ENCODE assay signal across 7 cellular contexts in the genomic region with DNA sequence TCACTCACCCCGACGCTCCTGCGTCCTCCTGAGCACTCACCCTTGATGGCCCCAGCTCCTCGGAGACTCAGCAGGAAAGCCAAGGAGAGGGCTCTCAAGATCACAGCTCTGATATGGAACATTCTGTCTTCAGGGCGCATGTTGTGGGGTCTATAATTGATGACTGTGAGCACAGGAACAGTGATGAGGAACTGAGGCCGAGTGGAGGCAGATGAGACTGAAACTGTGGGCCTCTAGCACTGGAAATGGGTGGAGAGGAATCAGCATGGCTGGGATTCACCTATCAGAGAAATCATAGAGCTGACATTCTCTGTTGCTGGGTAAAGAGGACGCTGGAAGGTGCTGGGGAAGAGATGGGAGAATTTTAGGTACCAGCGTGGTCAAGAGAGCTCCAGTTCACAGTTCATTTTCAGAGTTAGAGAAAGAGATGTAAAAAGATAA. TPM values are rescaled to one million over a fixed set of nuclear protein-coding genes. Genes with fewer than 3 reads are reported as not detected.
A peak's percentile ranks its signal among the peaks of the same experiment; 100 is the strongest.
DNase-seq lines count a peak whose midpoint lies in the region; ATAC-seq and TF ChIP-seq lines count a peak whose summit lies in the region.

A gene (minus strand): TSS at position 219 of the 441 bp plus-strand sequence.

- peaks cover 12% of the 10 kb centered on the region for H3K36me3 Mint-ChIP-seq in activated T-helper 1 cell treated with anti-CD3 and anti-CD28 coated beads, Interleukin-12 subunit alpha, Interleukin-12 subunit beta, Interleukin-2, Interleukin-4 antibody, amounts not matched to agents 30 ng/mL and 10 ng/mL and 1 ng/mL, durations not matched to agents 14 hours and 24 hours and 36 hours (ENCODE audit: low read depth)

- no peak for TF ChIP-seq CTCF in left ventricle myocardium inferior (IDR thresholded peaks at IDR 0.05; ENCODE audit: borderline replicate concordance)

- H3K4me1 ChIP-seq in left ventricle myocardium inferior, result peaks cover 25% of the 10 kb centered on the region

- DNase-seq in M059J (ENCODE audit: low read depth) (peak; percentile 54), left ventricle myocardium inferior (no peak), NCI-H2107 treated with DMSO at 0.1 percent for 48 hours (lab: John Stamatoyannopoulos, UW; ENCODE audit: unreplicated experiment) (no peak)
- DNase-seq in activated T-helper 1 cell treated with anti-CD3 and anti-CD28 coated beads, Interleukin-12 subunit alpha, Interleukin-12 subunit beta, Interleukin-2, Interleukin-4 antibody, amounts not matched to agents 30 ng/mL and 10 ng/mL and 1 ng/mL, durations not matched to agents 14 hours and 24 hours and 36 hours (ENCODE audit: low spot score), result peak; percentile 56
- DNase-seq in stimulated activated CD4-positive, alpha-beta T cell treated with anti-CD3 and anti-CD28 coated beads, Interleukin-2, amount 100 ng/mL, for 48 hours, result peak; percentile 16 to 22

- peak; percentile 99 for TF ChIP-seq POLR2A in GM18505 (IDR thresholded peaks at IDR 0.05; ENCODE audit: borderline replicate concordance, extremely low read depth, insufficient read depth, insufficient read length)

- H3K9me3 ChIP-seq in left ventricle myocardium inferior (replicated peaks), result no peaks in the 10 kb centered on the region

- peak within 1 kb of the TSS; percentile 63 for H3K4me3 ChIP-seq in left ventricle myocardium inferior

- peaks cover 67% of the 10 kb centered on the region for H3K4me1 Mint-ChIP-seq in activated T-helper 1 cell treated with anti-CD3 and anti-CD28 coated beads, Interleukin-12 subunit alpha, Interleukin-12 subunit beta, Interleukin-2, Interleukin-4 antibody, amounts not matched to agents 30 ng/mL and 10 ng/mL and 1 ng/mL, durations not matched to agents 14 hours and 24 hours and 36 hours (ENCODE audit: low read depth)

- H3K27me3 ChIP-seq in left ventricle myocardium inferior (ENCODE audit: low read depth), result no peaks in the 10 kb centered on the region

- peak within 1 kb of the TSS; percentile 68 for H3K27ac ChIP-seq in left ventricle myocardium inferior (replicated peaks)

- H3K27ac Mint-ChIP-seq in activated T-helper 1 cell treated with anti-CD3 and anti-CD28 coated beads, Interleukin-12 subunit alpha, Interleukin-12 subunit beta, Interleukin-2, Interleukin-4 antibody, amounts not matched to agents 30 ng/mL and 10 ng/mL and 1 ng/mL, durations not matched to agents 14 hours and 24 hours and 36 hours, result peak within 1 kb of the TSS; percentile 81

- no peaks in the 10 kb centered on the region for H3K9me3 Mint-ChIP-seq in activated T-helper 1 cell treated with anti-CD3 and anti-CD28 coated beads, Interleukin-12 subunit alpha, Interleukin-12 subunit beta, Interleukin-2, Interleukin-4 antibody, amounts not matched to agents 30 ng/mL and 10 ng/mL and 1 ng/mL, durations not matched to agents 14 hours and 24 hours and 36 hours

- H3K4me3 Mint-ChIP-seq in activated T-helper 1 cell treated with anti-CD3 and anti-CD28 coated beads, Interleukin-12 subunit alpha, Interleukin-12 subunit beta, Interleukin-2, Interleukin-4 antibody, amounts not matched to agents 30 ng/mL and 10 ng/mL and 1 ng/mL, durations not matched to agents 14 hours and 24 hours and 36 hours, result peak within 1 kb of the TSS; percentile 91

- intact Hi-C loops in activated T-helper 1 cell treated with anti-CD3 and anti-CD28 coated beads, Interleukin-12 subunit alpha, Interleukin-12 subunit beta, Interleukin-2, Interleukin-4 antibody, amounts not matched to agents 30 ng/mL and 10 ng/mL and 1 ng/mL, durations not matched to agents 14 hours and 24 hours and 36 hours (cut with micrococcal nuclease), result loop anchor here (2.0 kb wide), 2 partner anchors 45 to 55 kb away; no protein-coding TSS in a partner anchor
- intact Hi-C loops in left ventricle myocardium inferior (cut with micrococcal nuclease), result no loop called here

- ATAC-seq in GM18505 (IDR thresholded peaks at IDR 0.05; ENCODE audit: unreplicated experiment), result peak; percentile 52
- ATAC-seq in GM21825 (IDR thresholded peaks at IDR 0.05; ENCODE audit: unreplicated experiment), result peak; percentile 68

- peaks cover 10% of the 10 kb centered on the region for H3K36me3 ChIP-seq in left ventricle myocardium inferior

- H3K27me3 Mint-ChIP-seq in activated T-helper 1 cell treated with anti-CD3 and anti-CD28 coated beads, Interleukin-12 subunit alpha, Interleukin-12 subunit beta, Interleukin-2, Interleukin-4 antibody, amounts not matched to agents 30 ng/mL and 10 ng/mL and 1 ng/mL, durations not matched to agents 14 hours and 24 hours and 36 hours (ENCODE audit: insufficient read depth), result peaks cover 4% of the 10 kb centered on the region

RNA-seq across cellular contexts. Expression of the gene that starts here (rescaled TPM):
- 1.3 and 2.0 TPM in 2 replicates for total RNA-seq in M059J (2014; rRNA removed; shearing (Covaris generic))
- 61.0 and 66.7 TPM in 2 replicates for total RNA-seq in activated T-helper 1 cell treated with anti-CD3 and anti-CD28 coated beads, Interleukin-12 subunit alpha, Interleukin-12 subunit beta, Interleukin-2, Interleukin-4 antibody, amounts not matched to agents 30 ng/mL and 10 ng/mL and 1 ng/mL, durations not matched to agents 14 hours and 24 hours and 36 hours
- 28.8 TPM for total RNA-seq in left ventricle myocardium inferior

Comparison
In these comparisons a context has a peak if more than half of its experiments do, and no peak if none do; other contexts are left out.
1. DNase-seq: peak in M059J (single experiment), activated T-helper 1 cell treated with anti-CD3 and anti-CD28 coated beads, Interleukin-12 subunit alpha, Interleukin-12 subunit beta, Interleukin-2, Interleukin-4 antibody, amounts not matched to agents 30 ng/mL and 10 ng/mL and 1 ng/mL, durations not matched to agents 14 hours and 24 hours and 36 hours (single experiment) and stimulated activated CD4-positive, alpha-beta T cell treated with anti-CD3 and anti-CD28 coated beads, Interleukin-2, amount 100 ng/mL, for 48 hours (2 of 2); none in left ventricle myocardium inferior (single experiment) and NCI-H2107 treated with DMSO at 0.1 percent for 48 hours (single experiment).